ENCODE assay signal across 20 cellular contexts in the genomic region with DNA sequence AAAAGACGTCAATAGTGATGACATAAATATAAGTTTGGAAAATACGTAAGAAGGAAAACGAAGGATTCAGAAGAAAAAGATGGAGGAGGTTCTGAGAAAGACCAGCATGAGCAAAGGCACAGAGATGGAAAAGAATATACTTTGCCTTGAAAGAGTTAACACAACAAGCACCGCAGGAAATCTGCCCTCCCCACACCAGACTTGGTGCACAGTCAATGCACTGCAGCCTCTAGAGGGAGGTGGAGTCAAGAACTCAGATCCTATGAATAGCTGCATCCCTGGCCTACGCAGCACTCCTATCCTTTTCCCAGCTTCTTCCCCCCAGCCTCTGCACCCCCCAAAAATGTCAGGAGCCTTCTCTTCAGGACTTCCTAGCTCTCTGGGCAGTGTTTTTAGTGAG.
"Had no signal": no experiment of that assay in that cellular context is flagged by ENCODE, and none has a peak within 500 bp of the region (broad histone marks: within the 10 kb centered on the region; RNA-seq: fewer than 3 reads in every experiment).

No MANE protein-coding gene starts in this region.

- H3K9me3 ChIP-seq: lower lobe of right lung, ovary, prostate gland, thoracic aorta, upper lobe of left lung had no signal

- H3K4me3 ChIP-seq: cardiac muscle cell, lower lobe of right lung, ovary, prostate gland, thoracic aorta, upper lobe of left lung had no signal

- H3K36me3 Mint-ChIP-seq: activated CD4-positive, alpha-beta memory T cell treated with anti-CD3 and anti-CD28 coated beads for 36 hours; activated naive CD8-positive, alpha-beta T cell treated with anti-CD3 and anti-CD28 coated beads, Interleukin-2, amount 10 ng/mL, durations not matched to agents 7 days and 5 days; naive thymus-derived CD8-positive, alpha-beta T cell had no signal

- H3K4me1 Mint-ChIP-seq: activated naive CD8-positive, alpha-beta T cell treated with anti-CD3 and anti-CD28 coated beads, Interleukin-2, amount 10 ng/mL, durations not matched to agents 7 days and 5 days; naive thymus-derived CD8-positive, alpha-beta T cell; T-helper 17 cell had no signal

- H3K27me3 Mint-ChIP-seq: activated CD4-positive, alpha-beta memory T cell treated with anti-CD3 and anti-CD28 coated beads for 36 hours; activated naive CD8-positive, alpha-beta T cell treated with anti-CD3 and anti-CD28 coated beads, Interleukin-2, amount 10 ng/mL, durations not matched to agents 7 days and 5 days; naive thymus-derived CD8-positive, alpha-beta T cell; T-helper 17 cell had no signal

- H3K9me3 Mint-ChIP-seq: activated CD4-positive, alpha-beta memory T cell treated with anti-CD3 and anti-CD28 coated beads for 36 hours; activated naive CD8-positive, alpha-beta T cell treated with anti-CD3 and anti-CD28 coated beads, Interleukin-2, amount 10 ng/mL, durations not matched to agents 7 days and 5 days had no signal

- H3K27ac ChIP-seq: cardiac muscle cell, foreskin keratinocyte, lower lobe of right lung, ovary, prostate gland, thoracic aorta, upper lobe of left lung had no signal

- DNase-seq: activated CD4-positive, alpha-beta memory T cell treated with anti-CD3 and anti-CD28 coated beads for 36 hours; activated CD4-positive, alpha-beta T cell treated with anti-CD3 and anti-CD28 coated beads for 4 hours; activated CD4-positive, CD25-positive, alpha-beta regulatory T cell; activated effector memory CD4-positive, alpha-beta T cell treated with Interleukin-2 at 50 U/mL for 16 hours; activated naive CD4-positive, alpha-beta T cell treated with anti-CD3 and anti-CD28 coated beads for 36 hours; activated naive CD8-positive, alpha-beta T cell treated with anti-CD3 and anti-CD28 coated beads, Interleukin-2, amount 10 ng/mL, durations not matched to agents 7 days and 5 days; activated T-cell treated with anti-CD3 and anti-CD28 coated beads, Interleukin-2, amount 50 U/mL, for 48 hours; amniotic stem cell; foreskin keratinocyte; lower lobe of right lung; naive thymus-derived CD8-positive, alpha-beta T cell; ovary; stimulated activated CD4-positive, alpha-beta T cell treated with anti-CD3 and anti-CD28 coated beads, Interleukin-4, amount 100 ng/mL, for 24 hours; stimulated activated naive CD4-positive, alpha-beta T cell treated with Interleukin-2 at 50 U/mL for 16 hours; T-helper 17 cell; upper lobe of left lung had no signal

- H3K27me3 ChIP-seq: cardiac muscle cell, foreskin keratinocyte, ovary, upper lobe of left lung had no signal

- ATAC-seq: foreskin keratinocyte; left lobe of liver; lower lobe of right lung; naive thymus-derived CD8-positive, alpha-beta T cell; T-helper 17 cell had no signal

- H3K4me3 Mint-ChIP-seq: activated CD4-positive, alpha-beta memory T cell treated with anti-CD3 and anti-CD28 coated beads for 36 hours; activated naive CD4-positive, alpha-beta T cell treated with anti-CD3 and anti-CD28 coated beads for 36 hours; activated naive CD8-positive, alpha-beta T cell treated with anti-CD3 and anti-CD28 coated beads, Interleukin-2, amount 10 ng/mL, durations not matched to agents 7 days and 5 days; naive thymus-derived CD8-positive, alpha-beta T cell; T-helper 17 cell had no signal

- H3K27ac Mint-ChIP-seq: activated CD4-positive, alpha-beta memory T cell treated with anti-CD3 and anti-CD28 coated beads for 36 hours; activated naive CD4-positive, alpha-beta T cell treated with anti-CD3 and anti-CD28 coated beads for 36 hours; activated naive CD8-positive, alpha-beta T cell treated with anti-CD3 and anti-CD28 coated beads, Interleukin-2, amount 10 ng/mL, durations not matched to agents 7 days and 5 days; naive thymus-derived CD8-positive, alpha-beta T cell; T-helper 17 cell had no signal

- H3K4me1 ChIP-seq: foreskin keratinocyte, lower lobe of right lung, prostate gland, upper lobe of left lung had no signal
